1 cellular context compared by ENCODE assay signal in the genomic region with DNA sequence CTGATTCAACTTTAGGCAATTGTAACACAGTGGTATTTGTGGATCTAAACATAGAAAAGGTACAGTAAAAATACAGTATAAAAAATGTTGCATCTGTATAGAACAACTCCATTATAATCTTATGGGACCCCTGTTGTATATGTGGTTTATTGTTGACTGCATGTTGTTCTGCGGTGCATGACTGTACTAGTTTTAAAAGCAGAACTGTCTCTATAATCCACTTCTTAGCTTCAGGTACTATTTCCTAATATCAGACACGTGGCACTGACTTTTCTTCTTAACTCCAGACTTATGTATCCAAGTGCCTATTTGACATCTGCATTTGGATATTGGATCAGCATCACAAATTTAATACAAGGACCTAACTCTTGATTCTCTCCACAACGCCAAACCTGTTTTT.
TF ChIP-seq lines count a peak whose summit lies in the region.

No MANE protein-coding gene starts in this region.

TF ChIP-seq in A549, 52 proteins besides CTCF, POLR2A, EP300 and RAD21 (continued from another document):
- TF ChIP-seq, protein P1, sequence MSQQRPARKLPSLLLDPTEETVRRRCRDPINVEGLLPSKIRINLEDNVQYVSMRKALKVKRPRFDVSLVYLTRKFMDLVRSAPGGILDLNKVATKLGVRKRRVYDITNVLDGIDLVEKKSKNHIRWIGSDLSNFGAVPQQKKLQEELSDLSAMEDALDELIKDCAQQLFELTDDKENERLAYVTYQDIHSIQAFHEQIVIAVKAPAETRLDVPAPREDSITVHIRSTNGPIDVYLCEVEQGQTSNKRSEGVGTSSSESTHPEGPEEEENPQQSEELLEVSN (IDR thresholded peaks at IDR 0.05; ENCODE audit: borderline replicate concordance, low read depth), result no peak
- TF ChIP-seq HEYL (CRISPR knock-in tag; IDR thresholded peaks at IDR 0.05) (no peak), TFCP2L1 (CRISPR knock-in tag; IDR thresholded peaks at IDR 0.05) (no peak), NFE2L2 (conservative IDR thresholded peaks at IDR 0.05; ENCODE audit: low read length) (no peak), FOSL2 (IDR thresholded peaks at IDR 0.05) (no peak), FOSL2 (CRISPR knock-in tag; IDR thresholded peaks at IDR 0.05) (no peak), ZSCAN20 (CRISPR knock-in tag; IDR thresholded peaks at IDR 0.05) (no peak), MYC (IDR thresholded peaks at IDR 0.05; ENCODE audit: borderline replicate concordance, low read length) (no peak), SREBF2 (IDR thresholded peaks at IDR 0.05) (no peak), RFX5 (IDR thresholded peaks at IDR 0.05) (no peak), ZNF302 (CRISPR knock-in tag; IDR thresholded peaks at IDR 0.05) (no peak)
